19 cellular contexts compared by ENCODE assay signal in genomic region chr7:108419961-108420360, GRCh38.
"Had no signal": no experiment of that assay in that cellular context is flagged by ENCODE, and none has a peak within 500 bp of the region (broad histone marks: within the 10 kb centered on the region; RNA-seq: fewer than 3 reads in every experiment).

No MANE protein-coding gene starts in this region.

- H3K36me3 Mint-ChIP-seq: natural killer cell treated with Interleukin-12 subunit alpha and Interleukin-12 subunit beta and Interleukin-15 and Interleukin-18, amount 100 ng/mL, for 72 hours had no signal

- H3K27ac ChIP-seq: cardiac muscle cell, foreskin keratinocyte, left lung, stomach had no signal

- FAIRE-seq: TTC549 had no signal

- H3K9me3 ChIP-seq: left lung, mucosa of descending colon, stomach had no signal

- H3K4me1 ChIP-seq: foreskin keratinocyte, stomach had no signal

- DNase-seq: activated CD4-positive, alpha-beta T cell treated with anti-CD3 and anti-CD28 coated beads, Interleukin-2, amount 50 U/mL, for 1 hour; activated effector memory CD4-positive, alpha-beta T cell treated with Interleukin-2 at 50 U/mL for 16 hours; activated T-cell treated with anti-CD3 and anti-CD28 coated beads, Interleukin-2, amount 50 U/mL, for 24 hours; aorta; cortex of kidney; effector memory CD8-positive, alpha-beta T cell; erythroblast; foreskin keratinocyte; head of caudate nucleus; left lung; mucosa of descending colon; stimulated activated CD4-positive, alpha-beta T cell treated with anti-CD3 and anti-CD28 coated beads, Interleukin-4, amount 100 ng/mL, for 1 hour; stimulated activated CD8-positive, alpha-beta memory T cell treated with anti-CD3 and anti-CD28 coated beads, Interleukin-4, amount 100 ng/mL, for 48 hours; stomach; T-helper 2 cell had no signal

- H3K27ac Mint-ChIP-seq: activated naive CD4-positive, alpha-beta T cell treated with anti-CD3 and anti-CD28 coated beads, Interleukin-2, amount 50 U/mL, for 72 hours; activated T-cell treated with anti-CD3 and anti-CD28 coated beads, Interleukin-2, amount 50 U/mL, for 24 hours; effector memory CD8-positive, alpha-beta T cell; natural killer cell treated with Interleukin-12 subunit alpha and Interleukin-12 subunit beta and Interleukin-15 and Interleukin-18, amount 100 ng/mL, for 72 hours had no signal

- ATAC-seq: effector memory CD8-positive, alpha-beta T cell; foreskin keratinocyte; left lung; mucosa of descending colon; natural killer cell treated with Interleukin-12 subunit alpha and Interleukin-12 subunit beta and Interleukin-15 and Interleukin-18, amount 100 ng/mL, for 72 hours had no signal

- H3K9me3 Mint-ChIP-seq: activated naive CD4-positive, alpha-beta T cell treated with anti-CD3 and anti-CD28 coated beads, Interleukin-2, amount 50 U/mL, for 72 hours; activated T-cell treated with anti-CD3 and anti-CD28 coated beads, Interleukin-2, amount 50 U/mL, for 24 hours; effector memory CD8-positive, alpha-beta T cell; natural killer cell treated with Interleukin-12 subunit alpha and Interleukin-12 subunit beta and Interleukin-15 and Interleukin-18, amount 100 ng/mL, for 72 hours had no signal

- H3K4me3 Mint-ChIP-seq: activated T-cell treated with anti-CD3 and anti-CD28 coated beads, Interleukin-2, amount 50 U/mL, for 24 hours; effector memory CD8-positive, alpha-beta T cell; natural killer cell treated with Interleukin-12 subunit alpha and Interleukin-12 subunit beta and Interleukin-15 and Interleukin-18, amount 100 ng/mL, for 72 hours had no signal

- H3K4me3 ChIP-seq: cardiac muscle cell, left lung, mucosa of descending colon, stomach had no signal
